Comparison of ENCODE assay signal across 8 cellular contexts in genomic region chr1:204072951-204073836, GRCh38. TPM values are rescaled to one million over a fixed set of nuclear protein-coding genes. Genes with fewer than 3 reads are reported as not detected.
DNase-seq lines count a peak whose midpoint lies in the region; ATAC-seq and TF ChIP-seq lines count a peak whose summit lies in the region.

TSS of gene SOX13 (plus strand) at chr1:204073115. CDS start at chr1:204112916, 39,801 bp downstream.

- peaks cover 41% of the 10 kb centered on the region for H3K79me2 ChIP-seq in ACC112 (ENCODE audit: control insufficient read depth, insufficient read depth, low read length, unreplicated experiment)

- peaks cover 22% of the 10 kb centered on the region for H3K4me1 Mint-ChIP-seq in activated naive CD4-positive, alpha-beta T cell treated with anti-CD3 and anti-CD28 coated beads, Interleukin-2, amount 10 ng/mL, durations not matched to agents 7 days and 5 days

- H3K27me3 ChIP-seq in ACC112 (ENCODE audit: insufficient read depth, low read length) (no peaks in the 10 kb centered on the region), H7 (ENCODE audit: control insufficient read depth, insufficient read depth, low read length) (peaks cover 7% of the 10 kb centered on the region; the same call in 1 of the 2 replicates), upper lobe of left lung (peaks cover 0 to 7% (median 0%) of the 10 kb centered on the region in 4 donors)

- H3K4me3 ChIP-seq in ACC112 (ENCODE audit: low read depth, low read length) (peak within 1 kb of the TSS; percentile 94), H7 (ENCODE audit: insufficient read depth, low read depth, low read length) (peak within 1 kb of the TSS; percentile 99), foreskin fibroblast (ENCODE audit: low read depth in 1 of 2, low read length in 2 of 2) (peak within 1 kb of the TSS; percentile 77 to 82), upper lobe of left lung (peak within 1 kb of the TSS; percentile 71 to 78 (median 76))

- no peak within 1 kb of the TSS for H3K27ac Mint-ChIP-seq in activated naive CD4-positive, alpha-beta T cell treated with anti-CD3 and anti-CD28 coated beads, Interleukin-2, amount 10 ng/mL, durations not matched to agents 7 days and 5 days

- peaks cover 95% of the 10 kb centered on the region for H3K27me3 Mint-ChIP-seq in activated naive CD4-positive, alpha-beta T cell treated with anti-CD3 and anti-CD28 coated beads, Interleukin-2, amount 10 ng/mL, durations not matched to agents 7 days and 5 days

- H2AFZ ChIP-seq in ACC112 (ENCODE audit: low read length, unreplicated experiment): peak within 1 kb of the TSS; percentile 73

- H3K36me3 Mint-ChIP-seq in activated naive CD4-positive, alpha-beta T cell treated with anti-CD3 and anti-CD28 coated beads, Interleukin-2, amount 10 ng/mL, durations not matched to agents 7 days and 5 days: no peaks in the 10 kb centered on the region

- H3K4me1 ChIP-seq in ACC112 (ENCODE audit: control insufficient read depth, insufficient read depth, low read length, unreplicated experiment) (peaks cover 13% of the 10 kb centered on the region), upper lobe of left lung (peaks cover 22 to 44% (median 37%) of the 10 kb centered on the region in 4 donors)

- TF ChIP-seq POLR2A in upper lobe of left lung (IDR thresholded peaks at IDR 0.05): peak; percentile 24 to 89 (median 49)

- H3K27ac ChIP-seq in ACC112 (ENCODE audit: low read depth, low read length): peak within 1 kb of the TSS; percentile 37; the same call in 1 of the 2 replicates
- H3K27ac ChIP-seq in upper lobe of left lung: peak within 1 kb of the TSS; percentile 85 to 92 (median 92)

- DNase-seq in H7: peak; percentile 95
- peak; percentile 59 for DNase-seq in NCI-H526 treated with DMSO at 0.1 percent for 48 hours (lab: John Stamatoyannopoulos, UW)
- DNase-seq in activated naive CD4-positive, alpha-beta T cell treated with anti-CD3 and anti-CD28 coated beads, Interleukin-2, amount 10 ng/mL, durations not matched to agents 7 days and 5 days: peak; percentile 30
- peak; percentile 91 to 96 for DNase-seq in foreskin fibroblast
- DNase-seq in myocyte (ENCODE audit: low read depth): peak; percentile 86
- peak; percentile 89 to 93 for DNase-seq in upper lobe of left lung

- CTCF ChIA-PET in activated naive CD4-positive, alpha-beta T cell treated with anti-CD3 and anti-CD28 coated beads, Interleukin-2, amount 10 ng/mL, durations not matched to agents 7 days and 5 days (lab: Charles Lee): no interaction called here

- H3K9me3 ChIP-seq in upper lobe of left lung: no peaks in the 10 kb centered on the region

- peak within 1 kb of the TSS; percentile 63 for H3K4me3 Mint-ChIP-seq in activated naive CD4-positive, alpha-beta T cell treated with anti-CD3 and anti-CD28 coated beads, Interleukin-2, amount 10 ng/mL, durations not matched to agents 7 days and 5 days

- ATAC-seq in upper lobe of left lung (ENCODE audit: low FRiP score in 2 of 2) (peak; percentile 87 to 88), HG02610 (IDR thresholded peaks at IDR 0.05; ENCODE audit: unreplicated experiment) (no peak)

- no peaks in the 10 kb centered on the region for H3K9me3 Mint-ChIP-seq in activated naive CD4-positive, alpha-beta T cell treated with anti-CD3 and anti-CD28 coated beads, Interleukin-2, amount 10 ng/mL, durations not matched to agents 7 days and 5 days

- H3K36me3 ChIP-seq in ACC112 (ENCODE audit: insufficient read depth, low read length) (no peaks in the 10 kb centered on the region), H7 (replicated peaks; ENCODE audit: control insufficient read depth, insufficient read depth, low read length) (no peaks in the 10 kb centered on the region; the same call in 1 of the 2 replicates), upper lobe of left lung (no peaks in the 10 kb centered on the region)

- WGBS in upper lobe of left lung, 2 donors: 0 to 1% methylated on average over 16 to 33 of the region's 88 CpGs

- TF ChIP-seq CTCF in foreskin fibroblast (IDR thresholded peaks at IDR 0.05; ENCODE audit: low read depth, low read length) (no peak), upper lobe of left lung (IDR thresholded peaks at IDR 0.05) (peak in 3 of 6 experiments; percentile 25 to 38 (median 26))

- no peak for TF ChIP-seq EP300 in upper lobe of left lung (IDR thresholded peaks at IDR 0.05)

RNA-seq across cellular contexts. Expression of gene SOX13, which starts in this region (rescaled TPM):
- 94.4 and 120 TPM in 2 replicates for total RNA-seq in H7 (2014; rRNA removed; shearing (Covaris generic))
- total RNA-seq in myocyte (2.8 and 5.0 TPM in 2 replicates), upper lobe of left lung (10 to 100 TPM; 33.8 to 76.5 (median 63.9) TPM)
- 2.0 TPM for polyA plus RNA-seq in myocyte (2012)

Comparison
In these comparisons a context has a peak if more than half of its experiments do, and no peak if none do; other contexts are left out.
1. DNase-seq: peak in every context shown above with its lines; median percentile 95 in H7; 94 in foreskin fibroblast; 91 in upper lobe of left lung; 86 in myocyte; 59 in NCI-H526 treated with DMSO at 0.1 percent for 48 hours; 30 in activated naive CD4-positive, alpha-beta T cell treated with anti-CD3 and anti-CD28 coated beads, Interleukin-2, amount 10 ng/mL, durations not matched to agents 7 days and 5 days.